In the genomic region with DNA sequence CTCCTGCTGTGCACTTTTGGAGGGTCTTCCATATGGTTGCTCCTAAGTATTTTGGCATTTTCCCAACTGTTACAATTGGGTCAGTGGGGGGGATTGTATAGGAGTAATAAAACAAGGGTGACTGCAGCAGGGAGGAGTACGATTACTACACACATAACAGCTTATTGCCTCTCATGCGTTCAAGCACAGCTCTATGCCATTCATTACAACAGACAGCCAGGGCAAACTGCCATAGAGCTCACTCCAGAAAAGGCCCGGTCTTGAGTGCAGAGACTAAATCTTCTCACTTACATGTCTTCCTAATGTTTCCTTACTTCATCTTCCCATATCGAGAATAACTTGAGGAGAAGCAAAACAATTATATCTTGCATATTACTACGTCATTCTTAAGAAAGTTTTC, we compare ENCODE assay signal across 11 cellular contexts. TPM values are rescaled to one million over a fixed set of nuclear protein-coding genes. Genes with fewer than 3 reads are reported as not detected.
DNase-seq lines count a peak whose midpoint lies in the region; ATAC-seq and TF ChIP-seq lines count a peak whose summit lies in the region.
"Had no signal": no experiment of that assay in that cellular context is flagged by ENCODE, and none has a peak within 500 bp of the region (broad histone marks: within the 10 kb centered on the region; RNA-seq: fewer than 3 reads in every experiment).

No MANE protein-coding gene starts in this region.

- H3K36me3 ChIP-seq in ACC112 (ENCODE audit: insufficient read depth, low read length) (no peaks in the 10 kb centered on the region), GM23248 (ENCODE audit: low read depth) (no peaks in the 10 kb centered on the region), lung (ENCODE audit: control insufficient read depth in 2 of 2, insufficient read depth in 2 of 2, low read length in 2 of 2) (no peaks in the 10 kb centered on the region), brain microvascular endothelial cell (replicated peaks) (no peaks in the 10 kb centered on the region)

- peak overlapping the region; percentile 90 for H3K4me2 ChIP-seq in GM23248 (ENCODE audit: unreplicated experiment)

- DNase-seq in GM23248, result peak; percentile 18
- no peak for DNase-seq in activated CD8-positive, alpha-beta T cell treated with anti-CD3 and anti-CD28 coated beads, Interleukin-2, amount 10 ng/mL, durations not matched to agents 7 days and 5 days
- DNase-seq in lung (ENCODE audit: low spot score), result peak; percentile 33
- no peak for DNase-seq in brain microvascular endothelial cell
- DNase-seq in SIG-M5 (lab: John Stamatoyannopoulos, UW), result no peak
- no peak for DNase-seq in MV-4-11 (lab: John Stamatoyannopoulos, UW)
- DNase-seq: activated naive CD4-positive, alpha-beta T cell; stimulated activated naive CD4-positive, alpha-beta T cell had no signal

- H3K79me2 ChIP-seq in ACC112 (ENCODE audit: control insufficient read depth, insufficient read depth, low read length, unreplicated experiment), result peaks cover 35% of the 10 kb centered on the region
- H3K79me2 ChIP-seq in GM23248 (ENCODE audit: insufficient read depth), result peaks cover 35% of the 10 kb centered on the region

- no peak overlapping the region for H3K27ac ChIP-seq in ACC112 (ENCODE audit: low read depth, low read length)
- H3K27ac ChIP-seq in GM23248, result no peak overlapping the region
- H3K27ac ChIP-seq in lung (ENCODE audit: low read depth in 1 of 2, low read length in 1 of 2), result no peak overlapping the region
- no peak overlapping the region for H3K27ac ChIP-seq in brain microvascular endothelial cell

- peak overlapping the region; percentile 30 for H3K4me3 Mint-ChIP-seq in activated CD8-positive, alpha-beta T cell treated with anti-CD3 and anti-CD28 coated beads, Interleukin-2, amount 10 ng/mL, durations not matched to agents 7 days and 5 days

- POLR2A ChIA-PET in activated CD8-positive, alpha-beta T cell treated with anti-CD3 and anti-CD28 coated beads, Interleukin-2, amount 10 ng/mL, durations not matched to agents 7 days and 5 days (lab: Charles Lee), result no interaction called here

- no peak for ATAC-seq in activated CD8-positive, alpha-beta T cell treated with anti-CD3 and anti-CD28 coated beads, Interleukin-2, amount 10 ng/mL, durations not matched to agents 7 days and 5 days
- no peak for ATAC-seq in lung (ENCODE audit: insufficient read depth, low FRiP score)
- ATAC-seq in HG02798 (IDR thresholded peaks at IDR 0.05; ENCODE audit: poor library complexity, unreplicated experiment), result no peak

- no peak for TF ChIP-seq CTCF in lung (IDR thresholded peaks at IDR 0.05; ENCODE audit: control extremely low read depth, extremely low read depth)
- TF ChIP-seq CTCF in brain microvascular endothelial cell (IDR thresholded peaks at IDR 0.05; ENCODE audit: low read depth, low read length, missing control alignments), result no peak

- H3K27ac Mint-ChIP-seq in activated CD8-positive, alpha-beta T cell treated with anti-CD3 and anti-CD28 coated beads, Interleukin-2, amount 10 ng/mL, durations not matched to agents 7 days and 5 days, result no peak overlapping the region

- in situ Hi-C loops in GM23248 (cut with MboI), result no loop called here
- in situ Hi-C loops in brain microvascular endothelial cell (cut with HindIII; ENCODE audit: low pct_ligation_motif_present, low sequenced_read_pairs), result no loop called here

- H2AFZ ChIP-seq in ACC112 (ENCODE audit: low read length, unreplicated experiment) (no peak overlapping the region), GM23248 (0 out of 2 replicates have a peak overlapping the region, but pooled peaks have one; percentile 99)

- no peaks in the 10 kb centered on the region for H3K27me3 ChIP-seq in ACC112 (ENCODE audit: insufficient read depth, low read length)
- H3K27me3 ChIP-seq in GM23248 (replicated peaks; ENCODE audit: insufficient read depth), result no peaks in the 10 kb centered on the region
- no peaks in the 10 kb centered on the region for H3K27me3 ChIP-seq in lung (ENCODE audit: control insufficient read depth, insufficient read depth)
- H3K27me3 ChIP-seq in brain microvascular endothelial cell (replicated peaks), result no peaks in the 10 kb centered on the region

- 42 to 50% methylated on average over 5 of the region's 5 CpGs for WGBS in GM23248 (ENCODE audit: low coverage in 1 of 2, low lambda C conversion rate in 2 of 2, missing lambda C conversion rate in 2 of 2), 2 experiments
- 51 to 76% methylated on average over 5 of the region's 5 CpGs for WGBS in lung, 2 donors

- H3K9me3 Mint-ChIP-seq in activated CD8-positive, alpha-beta T cell treated with anti-CD3 and anti-CD28 coated beads, Interleukin-2, amount 10 ng/mL, durations not matched to agents 7 days and 5 days (ENCODE audit: insufficient read depth), result no peaks in the 10 kb centered on the region

- H3K4me1 ChIP-seq in ACC112 (ENCODE audit: control insufficient read depth, insufficient read depth, low read length, unreplicated experiment) (peaks cover 12% of the 10 kb centered on the region), GM23248 (ENCODE audit: insufficient read depth) (peaks cover 28% of the 10 kb centered on the region), lung (ENCODE audit: control insufficient read depth in 2 of 2, insufficient read depth in 2 of 2, low read length in 2 of 2) (peaks cover 0 to 8% of the 10 kb centered on the region in 2 donors)

- H3K4me3 ChIP-seq in ACC112 (ENCODE audit: low read depth, low read length) (peak overlapping the region; percentile 79), GM23248 (peak overlapping the region; percentile 94; the same call in 1 of the 2 replicates), lung (no peak overlapping the region), brain microvascular endothelial cell (ENCODE audit: low read depth, low read length) (no peak overlapping the region)

- H3K27me3 Mint-ChIP-seq in activated CD8-positive, alpha-beta T cell treated with anti-CD3 and anti-CD28 coated beads, Interleukin-2, amount 10 ng/mL, durations not matched to agents 7 days and 5 days (ENCODE audit: low read depth), result peaks cover 20% of the 10 kb centered on the region

- H4K20me1 ChIP-seq in GM23248 (ENCODE audit: insufficient read depth), result 0 out of 2 replicates have a peak, but pooled peaks cover 6% of the 10 kb centered on the region

- CTCF ChIA-PET in activated CD8-positive, alpha-beta T cell treated with anti-CD3 and anti-CD28 coated beads, Interleukin-2, amount 10 ng/mL, durations not matched to agents 7 days and 5 days (lab: Charles Lee), result interaction anchor here (0.9 to 1.5 kb wide), 3 partner anchors 12 to 34 kb away, joined by 3 to 4 read pairs (median 3); no protein-coding TSS in a partner anchor

- no peaks in the 10 kb centered on the region for H3K9me2 ChIP-seq in GM23248 (ENCODE audit: insufficient read depth)

- peaks cover 24% of the 10 kb centered on the region for H3K4me1 Mint-ChIP-seq in activated CD8-positive, alpha-beta T cell treated with anti-CD3 and anti-CD28 coated beads, Interleukin-2, amount 10 ng/mL, durations not matched to agents 7 days and 5 days (ENCODE audit: low read depth)

- no peaks in the 10 kb centered on the region for H3K9me3 ChIP-seq in GM23248 (ENCODE audit: low read depth)
- no peaks in the 10 kb centered on the region for H3K9me3 ChIP-seq in lung (ENCODE audit: control insufficient read depth in 2 of 2, insufficient read depth in 1 of 2, low read length in 1 of 2)

- H3F3A ChIP-seq in GM23248 (ENCODE audit: insufficient read depth), result peaks cover 23% of the 10 kb centered on the region

- H3K9ac ChIP-seq in GM23248, result no peak overlapping the region

- peaks cover 2% of the 10 kb centered on the region for H3K36me3 Mint-ChIP-seq in activated CD8-positive, alpha-beta T cell treated with anti-CD3 and anti-CD28 coated beads, Interleukin-2, amount 10 ng/mL, durations not matched to agents 7 days and 5 days (ENCODE audit: low read depth)

RNA-seq across cellular contexts. Expression of gene CHMP2B, which starts 1.4 kb away (rescaled TPM):
- total RNA-seq in GM23248 (2014; rRNA removed; shearing (Covaris generic)), result 53.1 and 59.3 TPM in 2 replicates
- polyA plus RNA-seq in GM23248 (2016; fragmentation: Nextera tagmentation; extraction: Ambion mirVana), result 124 and 137 TPM in 2 replicates
- 10 to 100 TPM; 18.8 to 21.2 TPM for total RNA-seq in activated CD8-positive, alpha-beta T cell treated with anti-CD3 and anti-CD28 coated beads, Interleukin-2, amount 10 ng/mL, durations not matched to agents 7 days and 5 days
- total RNA-seq in lung, result 10 to 100 TPM; 40.9 to 45.1 TPM
- 10 to 100 TPM; 21.9 to 34.4 TPM for polyA plus RNA-seq in lung

RNA-seq across cellular contexts. Expression of gene POU1F1, which starts 50.7 kb away (rescaled TPM):
- not detected in 2 replicates for total RNA-seq in GM23248 (2014; rRNA removed; shearing (Covaris generic))
- polyA plus RNA-seq in GM23248 (2016; fragmentation: Nextera tagmentation; extraction: Ambion mirVana), result not detected in 2 replicates
- not detected for total RNA-seq in activated CD8-positive, alpha-beta T cell treated with anti-CD3 and anti-CD28 coated beads, Interleukin-2, amount 10 ng/mL, durations not matched to agents 7 days and 5 days
- total RNA-seq in lung, result not detected
- polyA plus RNA-seq in lung, result not detected
- total RNA-seq: NCI-H460 had no signal

Comparison
In these comparisons a context has a peak if more than half of its experiments do, and no peak if none do; other contexts are left out.
1. H3K4me3 ChIP-seq: peak in ACC112 (single experiment) and GM23248 (single experiment); none in lung (single experiment) and brain microvascular endothelial cell (single experiment).
2. DNase-seq: peak in GM23248 (single experiment) and lung (single experiment); none in activated CD8-positive, alpha-beta T cell treated with anti-CD3 and anti-CD28 coated beads, Interleukin-2, amount 10 ng/mL, durations not matched to agents 7 days and 5 days (single experiment), brain microvascular endothelial cell (single experiment), SIG-M5 (single experiment) and MV-4-11 (single experiment).